In genomic region chr19:50720921-50721291, GRCh38 we compare ENCODE assay signal across 10 cellular contexts. TPM values are rescaled to one million over a fixed set of nuclear protein-coding genes. Genes with fewer than 3 reads are reported as not detected.
DNase-seq lines count a peak whose midpoint lies in the region; ATAC-seq and TF ChIP-seq lines count a peak whose summit lies in the region.
"Had no signal": no experiment of that assay in that cellular context is flagged by ENCODE, and none has a peak within 500 bp of the region (broad histone marks: within the 10 kb centered on the region; RNA-seq: fewer than 3 reads in every experiment).

No MANE protein-coding gene starts in this region.

- H3K9me3 ChIP-seq in H9 (ENCODE audit: control insufficient read depth, low read depth, low read length), result no peaks in the 10 kb centered on the region
- H3K9me3 ChIP-seq in SK-N-MC (ENCODE audit: low read depth, low read length), result no peaks in the 10 kb centered on the region

- H3K79me1 ChIP-seq in H9 (ENCODE audit: insufficient read depth, low read depth, low read length, poor library complexity, severe bottlenecking), result no peaks in the 10 kb centered on the region

- no peaks in the 10 kb centered on the region; a peak in 1 of 5 replicates for H3K9me3 Mint-ChIP-seq in H9
- H3K9me3 Mint-ChIP-seq: activated naive CD8-positive, alpha-beta T cell treated with anti-CD3 and anti-CD28 coated beads, Interleukin-2, amount 10 ng/mL, durations not matched to agents 7 days and 5 days had no signal

- no peaks in the 10 kb centered on the region for H3K79me2 ChIP-seq in H9 (ENCODE audit: insufficient read depth, low read length)

- no peak overlapping the region for H2BK20ac ChIP-seq in H9 (ENCODE audit: low read depth, low read length, poor library complexity, severe bottlenecking)

- H4K8ac ChIP-seq in H9 (replicated peaks; ENCODE audit: insufficient read length, low read depth, low read length), result no peak overlapping the region

- TF ChIP-seq CTCF in AG09319 (IDR thresholded peaks at IDR 0.05; ENCODE audit: low read depth, low read length) (peak; percentile 4), H9 (conservative IDR thresholded peaks at IDR 0.05) (peak; percentile 14; the same call in 1 of the 3 replicates), foreskin fibroblast (IDR thresholded peaks at IDR 0.05; ENCODE audit: low read depth, low read length) (peak; percentile 18)

- H2AK5ac ChIP-seq in H9 (ENCODE audit: insufficient read length, low read length), result no peak overlapping the region

- no peak overlapping the region for H3K27ac ChIP-seq in H9 (ENCODE audit: insufficient read length, low read depth, low read length)
- H3K27ac ChIP-seq in SK-N-MC, result peak overlapping the region; percentile 2; the same call in 1 of the 2 replicates

- H3K23me2 ChIP-seq in H9 (ENCODE audit: insufficient read length, low read depth, low read length, poor library complexity, severe bottlenecking), result no peaks in the 10 kb centered on the region

- H2BK120ac ChIP-seq in H9 (ENCODE audit: low read depth, low read length, poor library complexity, severe bottlenecking), result no peak overlapping the region

- H3K36me3 Mint-ChIP-seq in H9 (ENCODE audit: insufficient read depth in 1 of 3, low read depth in 3 of 3), result no peaks in the 10 kb centered on the region; a peak in 1 of 7 replicates
- H3K36me3 Mint-ChIP-seq: activated naive CD8-positive, alpha-beta T cell treated with anti-CD3 and anti-CD28 coated beads, Interleukin-2, amount 10 ng/mL, durations not matched to agents 7 days and 5 days had no signal

- H3K36me3 ChIP-seq in SK-N-MC (ENCODE audit: insufficient read depth, low read length), result peaks cover 6% of the 10 kb centered on the region; the same call in 1 of the 2 replicates

- no CpG with 5 or more reads among the region's 7 CpGs for WGBS in H9 (ENCODE audit: extremely low coverage, insufficient read length, low lambda C conversion rate)

- no peak overlapping the region for H3K9ac ChIP-seq in H9 (ENCODE audit: extremely low read depth, insufficient read length, low read length)
- no peak overlapping the region for H3K9ac ChIP-seq in SK-N-MC (ENCODE audit: insufficient read length)

- H4K20me1 ChIP-seq in H9 (ENCODE audit: control insufficient read depth, insufficient read depth, insufficient read length), result no peaks in the 10 kb centered on the region

- no peak overlapping the region for H2AFZ ChIP-seq in H9 (ENCODE audit: low read length)

- peaks cover 9% of the 10 kb centered on the region; the same call in 1 of the 2 replicates for H3K4me1 ChIP-seq in H9 (ENCODE audit: insufficient read depth, low read length)

- no peak overlapping the region for H3K56ac ChIP-seq in H9 (ENCODE audit: insufficient read length, low read depth, low read length)

- no peak overlapping the region for H3K18ac ChIP-seq in H9 (ENCODE audit: insufficient read length, low read depth, low read length)

- DNase-seq in AG09319 (ENCODE audit: extremely low read depth, low read depth) (peak; percentile 14), H9 (no peak), SK-N-MC (ENCODE audit: low read depth, low spot score) (no peak), foreskin fibroblast (peak; percentile 87 to 94), ecto neural progenitor cell (ENCODE audit: low spot score) (no peak)
- DNase-seq: activated CD4-positive, alpha-beta T cell treated with anti-CD3 and anti-CD28 coated beads for 1 hour; activated naive CD8-positive, alpha-beta T cell treated with anti-CD3 and anti-CD28 coated beads, Interleukin-2, amount 10 ng/mL, durations not matched to agents 7 days and 5 days had no signal

- H3K27me3 Mint-ChIP-seq in H9 (ENCODE audit: low read depth), result peaks cover 74% of the 10 kb centered on the region

- H3K27me3 ChIP-seq in H9 (ENCODE audit: insufficient read depth, low read length), result no peaks in the 10 kb centered on the region; the same call in 1 of the 2 replicates

- no peak overlapping the region for H3K4me2 ChIP-seq in H9 (ENCODE audit: insufficient read depth, insufficient read length, low read length)

- H2BK5ac ChIP-seq in H9 (ENCODE audit: insufficient read length, low read length), result no peak overlapping the region

- peaks cover 35 to 48% of the 10 kb centered on the region in 2 experiments for H3K4me1 Mint-ChIP-seq in H9

- H4K91ac ChIP-seq in H9 (ENCODE audit: insufficient read length, low read depth, low read length), result no peak overlapping the region

- H3K4me3 Mint-ChIP-seq in H9, result peak overlapping the region in 1 of 2 experiments; percentile 68; a peak in 2 of 5 replicates

- ATAC-seq in HG02571 (IDR thresholded peaks at IDR 0.05; ENCODE audit: unreplicated experiment) (no peak), GM21576 (IDR thresholded peaks at IDR 0.05; ENCODE audit: unreplicated experiment) (no peak), GM18873 (IDR thresholded peaks at IDR 0.05; ENCODE audit: low FRiP score, unreplicated experiment) (no peak)

- no peak overlapping the region for H3K14ac ChIP-seq in H9 (ENCODE audit: insufficient read depth, low read length)

- no peak overlapping the region for H3T11ph ChIP-seq in H9 (ENCODE audit: low read length)

- no peak overlapping the region for H2BK15ac ChIP-seq in H9 (ENCODE audit: low read depth, low read length)

- H3K4me3 ChIP-seq in SK-N-MC, result no peak overlapping the region
- H3K4me3 ChIP-seq in foreskin fibroblast (ENCODE audit: low read depth in 1 of 2, low read length in 2 of 2), result no peak overlapping the region

- no peak overlapping the region for H4K5ac ChIP-seq in H9 (ENCODE audit: insufficient read length, low read depth, low read length)

- no peak overlapping the region for H3K4ac ChIP-seq in H9 (ENCODE audit: low read depth, low read length)

- no peak overlapping the region for H2BK12ac ChIP-seq in H9 (ENCODE audit: insufficient read length, low read depth, low read length)

- no peak overlapping the region for H3K27ac Mint-ChIP-seq in H9
- H3K27ac Mint-ChIP-seq: activated naive CD8-positive, alpha-beta T cell treated with anti-CD3 and anti-CD28 coated beads, Interleukin-2, amount 10 ng/mL, durations not matched to agents 7 days and 5 days had no signal

- H3K23ac ChIP-seq in H9 (ENCODE audit: insufficient read length, low read depth, low read length), result no peak overlapping the region

RNA-seq across cellular contexts. Expression of gene SHANK1, which starts 1.3 kb away (rescaled TPM):
- total RNA-seq in H9 (2021), result 1.4 and 1.7 TPM in 2 replicates
- total RNA-seq: activated naive CD8-positive, alpha-beta T cell treated with anti-CD3 and anti-CD28 coated beads, Interleukin-2, amount 10 ng/mL, durations not matched to agents 7 days and 5 days had no signal

RNA-seq across cellular contexts. Expression of gene CLEC11A, which starts 2.3 kb away (rescaled TPM):
- total RNA-seq in H9 (2021), result 3.8 and 3.9 TPM in 2 replicates

RNA-seq across cellular contexts. Expression of gene GPR32, which starts 49.4 kb away (rescaled TPM):
- not detected in 2 replicates for total RNA-seq in H9 (2021)
- total RNA-seq: activated naive CD8-positive, alpha-beta T cell treated with anti-CD3 and anti-CD28 coated beads, Interleukin-2, amount 10 ng/mL, durations not matched to agents 7 days and 5 days had no signal

Comparison
In these comparisons a context has a peak if more than half of its experiments do, and no peak if none do; other contexts are left out.
1. DNase-seq: peak in AG09319 (single experiment) and foreskin fibroblast (2 of 2); none in H9 (single experiment), SK-N-MC (single experiment) and ecto neural progenitor cell (single experiment).
2. Peak in every context shown above with its lines, with median percentiles within 50 percentile points of each other: CTCF ChIP-seq.